ENCODE assay signal across 8 cellular contexts in the genomic region with DNA sequence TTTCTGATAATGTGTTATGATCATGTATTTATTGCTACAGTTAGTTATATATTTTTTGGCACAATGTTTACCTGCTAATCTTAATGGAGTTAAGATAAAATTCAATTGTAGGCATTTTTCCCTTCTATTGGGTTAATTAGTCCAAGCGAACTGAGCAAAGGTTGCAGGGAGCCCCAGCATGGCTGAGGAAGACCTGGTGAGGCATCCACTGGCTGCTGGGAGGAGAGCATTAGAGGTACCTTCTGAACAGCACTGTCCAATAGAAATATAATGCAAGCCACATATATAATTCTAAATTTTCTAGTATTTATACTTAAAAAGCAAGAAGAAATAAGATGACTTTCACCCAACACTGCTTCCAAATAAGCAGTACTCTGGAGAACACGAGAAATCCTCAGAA. TPM values are rescaled to one million over a fixed set of nuclear protein-coding genes. Genes with fewer than 3 reads are reported as not detected.
A peak's percentile ranks its signal among the peaks of the same experiment; 100 is the strongest.
DNase-seq lines count a peak whose midpoint lies in the region; ATAC-seq and TF ChIP-seq lines count a peak whose summit lies in the region.

No MANE protein-coding gene starts in this region.

- H3K9me3 ChIP-seq in RWPE2 (ENCODE audit: severe bottlenecking), result no peaks in the 10 kb centered on the region

- ATAC-seq in RWPE2 (ENCODE audit: low read depth), result peak; percentile 13; the same call in 2 of the 3 replicates

- TF ChIP-seq CTCF in RWPE2 (IDR thresholded peaks at IDR 0.05; ENCODE audit: poor library complexity, severe bottlenecking), result no peak
- no peak for TF ChIP-seq CTCF in fibroblast of the aortic adventitia (IDR thresholded peaks at IDR 0.05; ENCODE audit: insufficient read depth, low read length)

- peaks cover 15% of the 10 kb centered on the region for H3K36me3 ChIP-seq in RWPE2 (ENCODE audit: low read depth)

- no peaks in the 10 kb centered on the region for H3K27me3 ChIP-seq in RWPE2 (ENCODE audit: insufficient read depth, poor library complexity, severe bottlenecking)

- peaks cover 2% of the 10 kb centered on the region for H3K4me1 ChIP-seq in RWPE2 (ENCODE audit: insufficient read depth, poor library complexity, severe bottlenecking)

- H3K27ac ChIP-seq in RWPE2 (ENCODE audit: poor library complexity, severe bottlenecking) (peak overlapping the region; percentile 39), skin epidermis (peak overlapping the region in 19 of 21 experiments; percentile 54 to 91 (median 76))

- peak; percentile 22 for DNase-seq in NCI-H146 (lab: John Stamatoyannopoulos, UW)
- DNase-seq in NCI-H146 treated with DMSO at 0.1 percent for 48 hours (lab: John Stamatoyannopoulos, UW; ENCODE audit: unreplicated experiment), result no peak
- DNase-seq in RWPE2 (ENCODE audit: low spot score), result no peak
- DNase-seq in fibroblast of the aortic adventitia (ENCODE audit: low read depth), result no peak
- no peak for DNase-seq in SIG-M5 (lab: John Stamatoyannopoulos, UW)
- DNase-seq in ecto neural progenitor cell (ENCODE audit: low spot score), result no peak
- DNase-seq in KBM-7, result no peak

- H3K4me3 ChIP-seq in RWPE2 (ENCODE audit: severe bottlenecking) (peak overlapping the region; percentile 42), fibroblast of the aortic adventitia (ENCODE audit: low read depth, low read length) (peak overlapping the region; percentile 89), skin epidermis (peak overlapping the region; percentile 54 to 73 (median 62))

- in situ Hi-C loops in KBM-7 (cut with MboI; ENCODE audit: low pct_unique_long_range_greater_than_20kb, low sequenced_read_pairs), result no loop called here

RNA-seq across cellular contexts. Expression of a gene that starts 0.7 kb away (rescaled TPM):
- 61.5 and 66.2 TPM in 2 replicates for total RNA-seq in fibroblast of the aortic adventitia (ENCODE audit: low replicate concordance)

RNA-seq across cellular contexts. Expression of a gene that starts 17.9 kb away (rescaled TPM):
- 33.1 and 50.9 TPM in 2 replicates for total RNA-seq in fibroblast of the aortic adventitia (ENCODE audit: low replicate concordance)

RNA-seq across cellular contexts. Expression of a gene that starts 18.7 kb away (rescaled TPM):
- total RNA-seq in fibroblast of the aortic adventitia (ENCODE audit: low replicate concordance), result 89.9 and 112 TPM in 2 replicates

RNA-seq across cellular contexts. Expression of a gene that starts 19.9 kb away (rescaled TPM):
- total RNA-seq in fibroblast of the aortic adventitia (ENCODE audit: low replicate concordance), result 3.0 and 5.8 TPM in 2 replicates

RNA-seq across cellular contexts. Expression of a gene that starts 38.9 kb away (rescaled TPM):
- 4.2 and 7.9 TPM in 2 replicates for total RNA-seq in fibroblast of the aortic adventitia (ENCODE audit: low replicate concordance)
